In genomic region chr4:52957220-52957686, GRCh38 we compare ENCODE assay signal across 13 cellular contexts.
DNase-seq lines count a peak whose midpoint lies in the region; ATAC-seq, FAIRE-seq and TF ChIP-seq lines count a peak whose summit lies in the region.
"Had no signal": no experiment of that assay in that cellular context is flagged by ENCODE, and none has a peak within 500 bp of the region (broad histone marks: within the 10 kb centered on the region; RNA-seq: fewer than 3 reads in every experiment).

No MANE protein-coding gene starts in this region.

- H3K36me3 ChIP-seq in SJSA1: no peaks in the 10 kb centered on the region

- H3K27ac ChIP-seq in AG04450 (ENCODE audit: low read depth, low read length): peak overlapping the region; percentile 75
- 0 out of 2 replicates have a peak overlapping the region, but pooled peaks have one; percentile 40 for H3K27ac ChIP-seq in SJSA1

- FAIRE-seq in D721Med (lab: Jason Lieb, UNC): no peak

- DNase-seq in AG04450 (ENCODE audit: low read depth, low spot score) (no peak), NCI-H1417 treated with DMSO at 0.1 percent for 48 hours (lab: John Stamatoyannopoulos, UW) (peak; percentile 91), SJSA1 (ENCODE audit: low read depth in 1 of 2, low spot score in 2 of 2) (peak in 1 of 2 experiments; percentile 22), left kidney (ENCODE audit: low read depth, low spot score) (peak; percentile 74), D721Med (ENCODE audit: insufficient read length, low spot score) (no peak), NOMO-1 treated with dmso at 0.1 percent for 144 hours (lab: John Stamatoyannopoulos, UW; ENCODE audit: unreplicated experiment) (no peak)
- DNase-seq in stimulated activated CD4-positive, alpha-beta T cell treated with anti-CD3 and anti-CD28 coated beads, Interleukin-4, amount 100 ng/mL, for 4 hours: no peak
- DNase-seq: ACHN; activated T-cell treated with anti-CD3 and anti-CD28 coated beads, Interleukin-2, amount 50 U/mL, for 72 hours; NCI-H226; stimulated activated CD4-positive, alpha-beta T cell treated with anti-CD3 and anti-CD28 coated beads, Interleukin-4, amount 100 ng/mL, for 1 hour; T-helper 9 cell had no signal

- POLR2A ChIA-PET in AG04450 (lab: Yijun Ruan, JAX): interaction anchor here (1.9 kb wide), 1 partner anchor 65 kb away, joined by 6 read pairs; no protein-coding TSS in a partner anchor

- CTCF ChIA-PET in AG04450 (lab: Charles Lee): interaction anchor here (1.8 to 3.3 kb wide), 2 partner anchors 25 to 45 kb away, joined by 6 to 11 read pairs; no protein-coding TSS in a partner anchor

- no peak overlapping the region for H3K4me3 ChIP-seq in AG04450 (ENCODE audit: low read depth, low read length)
- no peak overlapping the region for H3K4me3 ChIP-seq in SJSA1

- H3K27me3 ChIP-seq in AG04450 (ENCODE audit: control insufficient read depth, insufficient read depth, low read length): no peaks in the 10 kb centered on the region
- no peaks in the 10 kb centered on the region for H3K27me3 ChIP-seq in SJSA1 (replicated peaks)

- H3K4me1 ChIP-seq in SJSA1 (replicated peaks): peaks cover 33% of the 10 kb centered on the region

- TF ChIP-seq CTCF in AG04450 (IDR thresholded peaks at IDR 0.05; ENCODE audit: low read depth, low read length) (no peak), D721Med (IDR thresholded peaks at IDR 0.05; ENCODE audit: insufficient read depth, missing control alignments) (no peak)

- ATAC-seq in GM21723 (IDR thresholded peaks at IDR 0.05; ENCODE audit: unreplicated experiment): no peak
- ATAC-seq: activated T-cell treated with anti-CD3 and anti-CD28 coated beads, Interleukin-2, amount 50 U/mL, for 72 hours had no signal

- H3K9me3 ChIP-seq in AG04450 (ENCODE audit: control insufficient read depth, insufficient read depth, low read length) (no peaks in the 10 kb centered on the region), SJSA1 (replicated peaks) (no peaks in the 10 kb centered on the region)

Comparison
In these comparisons a context has a peak if more than half of its experiments do, and no peak if none do; other contexts are left out.
1. DNase-seq: peak in NCI-H1417 treated with DMSO at 0.1 percent for 48 hours (single experiment) and left kidney (single experiment); none in AG04450 (single experiment), D721Med (single experiment), NOMO-1 treated with dmso at 0.1 percent for 144 hours (single experiment) and stimulated activated CD4-positive, alpha-beta T cell treated with anti-CD3 and anti-CD28 coated beads, Interleukin-4, amount 100 ng/mL, for 4 hours (0 of 2).